In genomic region chr17:78535285-78536197, GRCh38 we compare ENCODE assay signal across 12 cellular contexts. TPM values are rescaled to one million over a fixed set of nuclear protein-coding genes. Genes with fewer than 3 reads are reported as not detected.
DNase-seq lines count a peak whose midpoint lies in the region; ATAC-seq and TF ChIP-seq lines count a peak whose summit lies in the region.
"Had no signal": no experiment of that assay in that cellular context is flagged by ENCODE, and none has a peak within 500 bp of the region (broad histone marks: within the 10 kb centered on the region; RNA-seq: fewer than 3 reads in every experiment).

No MANE protein-coding gene starts in this region.

- peak overlapping the region; percentile 25 for H3K27ac Mint-ChIP-seq in activated T-helper 2 cell treated with anti-CD3 and anti-CD28 coated beads, Interferon-gamma antibody, Interleukin-2, Interleukin-4, amounts not matched to agents 10 μg/mL and 5 μg/mL and 100 μg/mL, durations not matched to agents 14 hours and 24 hours and 36 hours
- peak overlapping the region; percentile 65 for H3K27ac Mint-ChIP-seq in osteocyte (ENCODE audit: unreplicated experiment)

- no peaks in the 10 kb centered on the region for H3K4me1 ChIP-seq in psoas muscle
- H3K4me1 ChIP-seq: tibial nerve had no signal

- H3K9me3 Mint-ChIP-seq in activated T-helper 2 cell treated with anti-CD3 and anti-CD28 coated beads, Interferon-gamma antibody, Interleukin-2, Interleukin-4, amounts not matched to agents 10 μg/mL and 5 μg/mL and 100 μg/mL, durations not matched to agents 14 hours and 24 hours and 36 hours, result no peaks in the 10 kb centered on the region
- H3K9me3 Mint-ChIP-seq in osteocyte (ENCODE audit: unreplicated experiment), result no peaks in the 10 kb centered on the region

- H3K4me3 ChIP-seq in psoas muscle, result no peak overlapping the region
- H3K4me3 ChIP-seq: tibial nerve had no signal

- ATAC-seq in psoas muscle (no peak), GM21526 (IDR thresholded peaks at IDR 0.05; ENCODE audit: low FRiP score, unreplicated experiment) (no peak)

- H3K4me3 Mint-ChIP-seq in activated T-helper 2 cell treated with anti-CD3 and anti-CD28 coated beads, Interferon-gamma antibody, Interleukin-2, Interleukin-4, amounts not matched to agents 10 μg/mL and 5 μg/mL and 100 μg/mL, durations not matched to agents 14 hours and 24 hours and 36 hours (ENCODE audit: low read depth), result no peak overlapping the region
- H3K4me3 Mint-ChIP-seq in osteocyte (ENCODE audit: unreplicated experiment), result no peak overlapping the region

- intact Hi-C loops in activated T-helper 2 cell treated with anti-CD3 and anti-CD28 coated beads, Interferon-gamma antibody, Interleukin-2, Interleukin-4, amounts not matched to agents 10 μg/mL and 5 μg/mL and 100 μg/mL, durations not matched to agents 14 hours and 24 hours and 36 hours (cut with micrococcal nuclease), result no loop called here
- intact Hi-C loops in psoas muscle (cut with DNase I), result no loop called here

- no peak overlapping the region for H3K27ac ChIP-seq in psoas muscle
- H3K27ac ChIP-seq: tibial nerve had no signal

- no peaks in the 10 kb centered on the region for H3K27me3 ChIP-seq in psoas muscle (ENCODE audit: insufficient read depth in 3 of 3, low read length in 2 of 3)

- 76 to 80% (median 80%) methylated on average over 19 of the region's 19 CpGs for WGBS in psoas muscle, 3 donors

- DNase-seq in SIG-M5 treated with dmso at 0.1 percent for 504 hours (lab: John Stamatoyannopoulos, UW; ENCODE audit: unreplicated experiment) (peak; percentile 20), SIG-M5 (lab: John Stamatoyannopoulos, UW) (no peak), NCI-H2107 (lab: John Stamatoyannopoulos, UW) (peak; percentile 47), osteocyte (ENCODE audit: extremely low spot score, unreplicated experiment) (no peak), ecto neural progenitor cell (ENCODE audit: low spot score) (no peak), psoas muscle (no peak)
- no peak for DNase-seq in activated T-helper 2 cell treated with anti-CD3 and anti-CD28 coated beads, Interferon-gamma antibody, Interleukin-2, Interleukin-4, amounts not matched to agents 10 μg/mL and 5 μg/mL and 100 μg/mL, durations not matched to agents 14 hours and 24 hours and 36 hours (ENCODE audit: low spot score)
- DNase-seq: activated T-cell treated with anti-CD3 and anti-CD28 coated beads for 4 hours; stimulated activated CD4-positive, alpha-beta T cell treated with anti-CD3 and anti-CD28 coated beads, Interleukin-4, amount 100 ng/mL, for 1 hour had no signal

- H3K36me3 ChIP-seq in psoas muscle (ENCODE audit: insufficient read depth in 1 of 2, low read depth in 1 of 2), result no peaks in the 10 kb centered on the region
- H3K36me3 ChIP-seq: tibial nerve had no signal

- H3K27me3 Mint-ChIP-seq in activated T-helper 2 cell treated with anti-CD3 and anti-CD28 coated beads, Interferon-gamma antibody, Interleukin-2, Interleukin-4, amounts not matched to agents 10 μg/mL and 5 μg/mL and 100 μg/mL, durations not matched to agents 14 hours and 24 hours and 36 hours (ENCODE audit: low read depth), result no peaks in the 10 kb centered on the region
- H3K27me3 Mint-ChIP-seq in osteocyte (ENCODE audit: unreplicated experiment), result no peaks in the 10 kb centered on the region

- TF ChIP-seq CTCF in osteocyte (IDR thresholded peaks at IDR 0.05) (no peak), psoas muscle (IDR thresholded peaks at IDR 0.05) (no peak)

- no peaks in the 10 kb centered on the region for H3K36me3 Mint-ChIP-seq in activated T-helper 2 cell treated with anti-CD3 and anti-CD28 coated beads, Interferon-gamma antibody, Interleukin-2, Interleukin-4, amounts not matched to agents 10 μg/mL and 5 μg/mL and 100 μg/mL, durations not matched to agents 14 hours and 24 hours and 36 hours (ENCODE audit: low read depth)
- no peaks in the 10 kb centered on the region for H3K36me3 Mint-ChIP-seq in osteocyte (ENCODE audit: unreplicated experiment)

- no peaks in the 10 kb centered on the region for H3K9me3 ChIP-seq in psoas muscle
- H3K9me3 ChIP-seq: tibial nerve had no signal

- H3K4me1 Mint-ChIP-seq in activated T-helper 2 cell treated with anti-CD3 and anti-CD28 coated beads, Interferon-gamma antibody, Interleukin-2, Interleukin-4, amounts not matched to agents 10 μg/mL and 5 μg/mL and 100 μg/mL, durations not matched to agents 14 hours and 24 hours and 36 hours (ENCODE audit: low read depth), result peaks cover 27% of the 10 kb centered on the region
- peaks cover 23% of the 10 kb centered on the region for H3K4me1 Mint-ChIP-seq in osteocyte (ENCODE audit: unreplicated experiment)

RNA-seq across cellular contexts. Expression of gene DNAH17, which starts 41.7 kb away (rescaled TPM):
- total RNA-seq in activated T-helper 2 cell treated with anti-CD3 and anti-CD28 coated beads, Interferon-gamma antibody, Interleukin-2, Interleukin-4, amounts not matched to agents 10 μg/mL and 5 μg/mL and 100 μg/mL, durations not matched to agents 14 hours and 24 hours and 36 hours, result 0.11 and 0.30 TPM in 2 replicates
- total RNA-seq in osteocyte, result 0.52 and 0.54 TPM in 2 replicates
- under 1 TPM; 0.04 to 0.17 (median 0.06) TPM for total RNA-seq in psoas muscle
- 1 to 10 TPM in 1 of 3 donors, under 1 TPM in 2; 0.08 to 3.5 (median 0.13) TPM for polyA plus RNA-seq in psoas muscle
- polyA plus RNA-seq: neural cell had no signal

Comparison
In these comparisons a context has a peak if more than half of its experiments do, and no peak if none do; other contexts are left out.
1. DNase-seq: peak in SIG-M5 treated with dmso at 0.1 percent for 504 hours (single experiment) and NCI-H2107 (single experiment); none in SIG-M5 (single experiment), activated T-helper 2 cell treated with anti-CD3 and anti-CD28 coated beads, Interferon-gamma antibody, Interleukin-2, Interleukin-4, amounts not matched to agents 10 μg/mL and 5 μg/mL and 100 μg/mL, durations not matched to agents 14 hours and 24 hours and 36 hours (single experiment), osteocyte (single experiment), ecto neural progenitor cell (single experiment) and psoas muscle (0 of 2).